ENCODE assay signal across 1 cellular context in the genomic region with DNA sequence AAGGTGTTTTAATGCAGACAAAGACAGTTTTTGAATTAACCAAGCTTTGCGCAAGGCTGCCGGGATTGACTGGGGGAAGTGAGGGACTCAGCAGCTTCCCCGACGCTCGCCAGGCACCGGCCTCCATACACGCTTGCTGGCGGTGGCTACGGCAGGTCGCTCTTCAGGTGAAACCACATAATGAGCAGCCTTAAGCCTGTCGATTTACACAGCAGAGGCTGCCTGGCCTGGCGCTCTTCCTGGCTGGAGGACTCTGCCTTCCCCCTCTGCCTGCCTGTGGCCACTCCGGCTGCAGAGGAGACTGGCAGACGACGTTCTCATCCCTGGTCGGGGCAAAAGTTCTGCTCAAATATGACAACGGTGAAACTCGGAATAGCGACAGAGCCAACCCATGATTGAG.
TF ChIP-seq lines count a peak whose summit lies in the region.

No MANE protein-coding gene starts in this region.

TF ChIP-seq in WTC11, 78 proteins besides CTCF, POLR2A, EP300 and RAD21 (continued from another document):
- TF ChIP-seq, protein P1, sequence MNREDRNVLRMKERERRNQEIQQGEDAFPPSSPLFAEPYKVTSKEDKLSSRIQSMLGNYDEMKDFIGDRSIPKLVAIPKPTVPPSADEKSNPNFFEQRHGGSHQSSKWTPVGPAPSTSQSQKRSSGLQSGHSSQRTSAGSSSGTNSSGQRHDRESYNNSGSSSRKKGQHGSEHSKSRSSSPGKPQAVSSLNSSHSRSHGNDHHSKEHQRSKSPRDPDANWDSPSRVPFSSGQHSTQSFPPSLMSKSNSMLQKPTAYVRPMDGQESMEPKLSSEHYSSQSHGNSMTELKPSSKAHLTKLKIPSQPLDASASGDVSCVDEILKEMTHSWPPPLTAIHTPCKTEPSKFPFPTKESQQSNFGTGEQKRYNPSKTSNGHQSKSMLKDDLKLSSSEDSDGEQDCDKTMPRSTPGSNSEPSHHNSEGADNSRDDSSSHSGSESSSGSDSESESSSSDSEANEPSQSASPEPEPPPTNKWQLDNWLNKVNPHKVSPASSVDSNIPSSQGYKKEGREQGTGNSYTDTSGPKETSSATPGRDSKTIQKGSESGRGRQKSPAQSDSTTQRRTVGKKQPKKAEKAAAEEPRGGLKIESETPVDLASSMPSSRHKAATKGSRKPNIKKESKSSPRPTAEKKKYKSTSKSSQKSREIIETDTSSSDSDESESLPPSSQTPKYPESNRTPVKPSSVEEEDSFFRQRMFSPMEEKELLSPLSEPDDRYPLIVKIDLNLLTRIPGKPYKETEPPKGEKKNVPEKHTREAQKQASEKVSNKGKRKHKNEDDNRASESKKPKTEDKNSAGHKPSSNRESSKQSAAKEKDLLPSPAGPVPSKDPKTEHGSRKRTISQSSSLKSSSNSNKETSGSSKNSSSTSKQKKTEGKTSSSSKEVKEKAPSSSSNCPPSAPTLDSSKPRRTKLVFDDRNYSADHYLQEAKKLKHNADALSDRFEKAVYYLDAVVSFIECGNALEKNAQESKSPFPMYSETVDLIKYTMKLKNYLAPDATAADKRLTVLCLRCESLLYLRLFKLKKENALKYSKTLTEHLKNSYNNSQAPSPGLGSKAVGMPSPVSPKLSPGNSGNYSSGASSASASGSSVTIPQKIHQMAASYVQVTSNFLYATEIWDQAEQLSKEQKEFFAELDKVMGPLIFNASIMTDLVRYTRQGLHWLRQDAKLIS (CRISPR knock-in tag; IDR thresholded peaks at IDR 0.05; ENCODE audit: borderline replicate concordance), result no peak
- TF ChIP-seq ZNF219 (CRISPR knock-in tag; IDR thresholded peaks at IDR 0.05; ENCODE audit: borderline replicate concordance), result no peak
- TF ChIP-seq ZNF416 (CRISPR knock-in tag; IDR thresholded peaks at IDR 0.05), result no peak
- TF ChIP-seq, protein P2, sequence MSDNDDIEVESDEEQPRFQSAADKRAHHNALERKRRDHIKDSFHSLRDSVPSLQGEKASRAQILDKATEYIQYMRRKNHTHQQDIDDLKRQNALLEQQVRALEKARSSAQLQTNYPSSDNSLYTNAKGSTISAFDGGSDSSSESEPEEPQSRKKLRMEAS (CRISPR knock-in tag; IDR thresholded peaks at IDR 0.05), result no peak
- TF ChIP-seq, protein P3, sequence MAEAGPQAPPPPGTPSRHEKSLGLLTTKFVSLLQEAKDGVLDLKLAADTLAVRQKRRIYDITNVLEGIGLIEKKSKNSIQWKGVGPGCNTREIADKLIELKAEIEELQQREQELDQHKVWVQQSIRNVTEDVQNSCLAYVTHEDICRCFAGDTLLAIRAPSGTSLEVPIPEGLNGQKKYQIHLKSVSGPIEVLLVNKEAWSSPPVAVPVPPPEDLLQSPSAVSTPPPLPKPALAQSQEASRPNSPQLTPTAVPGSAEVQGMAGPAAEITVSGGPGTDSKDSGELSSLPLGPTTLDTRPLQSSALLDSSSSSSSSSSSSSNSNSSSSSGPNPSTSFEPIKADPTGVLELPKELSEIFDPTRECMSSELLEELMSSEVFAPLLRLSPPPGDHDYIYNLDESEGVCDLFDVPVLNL (CRISPR knock-in tag; IDR thresholded peaks at IDR 0.05; ENCODE audit: borderline replicate concordance, low read depth), result no peak
- TF ChIP-seq ZNF232 (CRISPR knock-in tag; IDR thresholded peaks at IDR 0.05), result no peak
